Comparison of ENCODE assay signal across 9 cellular contexts in genomic region chr5:76601470-76601869, GRCh38. TPM values are rescaled to one million over a fixed set of nuclear protein-coding genes. Genes with fewer than 3 reads are reported as not detected.
A peak's percentile ranks its signal among the peaks of the same experiment; 100 is the strongest.
DNase-seq lines count a peak whose midpoint lies in the region; ATAC-seq and TF ChIP-seq lines count a peak whose summit lies in the region.
"Had no signal": no experiment of that assay in that cellular context is flagged by ENCODE, and none has a peak within 500 bp of the region (broad histone marks: within the 10 kb centered on the region; RNA-seq: fewer than 3 reads in every experiment).

No MANE protein-coding gene starts in this region.

- H3K79me2 ChIP-seq in mesendoderm (ENCODE audit: control insufficient read depth, insufficient read depth, low read length), result no peaks in the 10 kb centered on the region

- H3K4me1 ChIP-seq in mesendoderm (ENCODE audit: control insufficient read depth, low read depth, low read length), result no peaks in the 10 kb centered on the region

- peak; percentile 73 for DNase-seq in SIG-M5 treated with dmso at 0.1 percent for 504 hours (lab: John Stamatoyannopoulos, UW; ENCODE audit: unreplicated experiment)
- no peak for DNase-seq in SIG-M5 (lab: John Stamatoyannopoulos, UW)
- DNase-seq in HT1080 (ENCODE audit: low read depth), result peak; percentile 61
- peak; percentile 66 for DNase-seq in RPMI7951 (ENCODE audit: low read depth)
- peak; percentile 29 for DNase-seq in endothelial cell (ENCODE audit: low spot score)
- peak; percentile 74 for DNase-seq in mesendoderm
- DNase-seq in OCI-M2 (lab: John Stamatoyannopoulos, UW; ENCODE audit: unreplicated experiment), result no peak

- no peaks in the 10 kb centered on the region for H3K27me3 Mint-ChIP-seq in endothelial cell (ENCODE audit: unreplicated experiment)
- H3K27me3 Mint-ChIP-seq: stimulated activated naive CD8-positive, alpha-beta T cell treated with anti-CD3 and anti-CD28 coated beads, Interleukin-15, Interleukin-2, amounts not matched to agents 100 ng/mL and 50 ng/mL, for 24 hours had no signal

- H3K79me1 ChIP-seq in mesendoderm (ENCODE audit: low read length), result no peaks in the 10 kb centered on the region

- no peaks in the 10 kb centered on the region for H3K27me3 ChIP-seq in mesendoderm (ENCODE audit: insufficient read depth, low read length, poor library complexity)

- H4K8ac ChIP-seq in mesendoderm (ENCODE audit: low read depth, low read length), result no peak overlapping the region

- no peaks in the 10 kb centered on the region for H3K36me3 ChIP-seq in mesendoderm (ENCODE audit: control insufficient read depth, insufficient read depth, low read length)

- ATAC-seq in GM19397 (IDR thresholded peaks at IDR 0.05; ENCODE audit: unreplicated experiment), result no peak

- WGBS in mesendoderm (ENCODE audit: extremely low coverage, insufficient coverage, low lambda C conversion rate), result no CpG with 5 or more reads among the region's 3 CpGs

- H3K36me3 Mint-ChIP-seq in endothelial cell (ENCODE audit: low read depth, unreplicated experiment), result no peaks in the 10 kb centered on the region

- no peak overlapping the region for H3K27ac ChIP-seq in mesendoderm (ENCODE audit: low read depth, low read length)

- no peak overlapping the region for H2BK120ac ChIP-seq in mesendoderm (ENCODE audit: low read depth, low read length)

- no peak overlapping the region for H3K4me3 ChIP-seq in mesendoderm (ENCODE audit: low read length)

- no peak overlapping the region for H2AK5ac ChIP-seq in mesendoderm (ENCODE audit: low read length)

- no peak overlapping the region for H3K27ac Mint-ChIP-seq in endothelial cell (ENCODE audit: unreplicated experiment)
- H3K27ac Mint-ChIP-seq: stimulated activated naive CD8-positive, alpha-beta T cell treated with anti-CD3 and anti-CD28 coated beads, Interleukin-15, Interleukin-2, amounts not matched to agents 100 ng/mL and 50 ng/mL, for 24 hours had no signal

- H3K23ac ChIP-seq in mesendoderm (ENCODE audit: low read length), result no peak overlapping the region

- H2BK15ac ChIP-seq in mesendoderm (replicated peaks; ENCODE audit: low read depth), result no peak overlapping the region

- no peaks in the 10 kb centered on the region for H3K9me3 Mint-ChIP-seq in endothelial cell (ENCODE audit: unreplicated experiment)
- H3K9me3 Mint-ChIP-seq: stimulated activated naive CD8-positive, alpha-beta T cell treated with anti-CD3 and anti-CD28 coated beads, Interleukin-15, Interleukin-2, amounts not matched to agents 100 ng/mL and 50 ng/mL, for 24 hours had no signal

- H3K9ac ChIP-seq in mesendoderm (ENCODE audit: low read length), result no peak overlapping the region

- H3K18ac ChIP-seq in mesendoderm (ENCODE audit: low read length), result no peak overlapping the region

- TF ChIP-seq CTCF in endothelial cell (IDR thresholded peaks at IDR 0.05; ENCODE audit: unreplicated experiment), result peak; percentile 92

- H3K4ac ChIP-seq in mesendoderm (ENCODE audit: low read depth, low read length), result no peak overlapping the region

- no peak overlapping the region for H3K56ac ChIP-seq in mesendoderm (ENCODE audit: low read length)

- no peak overlapping the region for H4K5ac ChIP-seq in mesendoderm (ENCODE audit: low read length)

- peaks cover 14% of the 10 kb centered on the region for H3K4me1 Mint-ChIP-seq in endothelial cell (ENCODE audit: unreplicated experiment)

- H3K4me2 ChIP-seq in mesendoderm (ENCODE audit: low read length), result no peak overlapping the region

- no peak overlapping the region for H3K4me3 Mint-ChIP-seq in endothelial cell (ENCODE audit: unreplicated experiment)
- H3K4me3 Mint-ChIP-seq: stimulated activated naive CD8-positive, alpha-beta T cell treated with anti-CD3 and anti-CD28 coated beads, Interleukin-15, Interleukin-2, amounts not matched to agents 100 ng/mL and 50 ng/mL, for 24 hours had no signal

- H2BK5ac ChIP-seq in mesendoderm (ENCODE audit: low read length), result no peak overlapping the region

RNA-seq across cellular contexts. Expression of gene F2RL2, which starts 21.7 kb away (rescaled TPM):
- 2.8 and 4.1 TPM in 2 replicates for total RNA-seq in HT1080 (2014; rRNA removed; shearing (Covaris generic))
- 3.5 and 4.4 TPM in 2 replicates for polyA plus RNA-seq in HT1080 (2015; cell fraction: cytosol; rRNA removed)
- polyA plus RNA-seq in HT1080 (2015; cell fraction: nucleus; rRNA removed), result 3.2 and 3.8 TPM in 2 replicates
- 18.7 and 24.2 TPM in 2 replicates for total RNA-seq in RPMI7951 (2014; rRNA removed; shearing (Covaris generic))
- total RNA-seq in endothelial cell (ENCODE audit: unreplicated experiment), result 311 TPM
- 1.1 TPM for polyA plus RNA-seq in mesendoderm (2013, experiment 1 of 2)
- 1.1 TPM for polyA plus RNA-seq in mesendoderm (2013, experiment 2 of 2)

Comparison
In these comparisons a context has a peak if more than half of its experiments do, and no peak if none do; other contexts are left out.
1. DNase-seq: peak in SIG-M5 treated with dmso at 0.1 percent for 504 hours (single experiment), HT1080 (single experiment), RPMI7951 (single experiment), endothelial cell (single experiment) and mesendoderm (single experiment); none in SIG-M5 (single experiment) and OCI-M2 (single experiment).
2. RNA of gene F2RL2, which starts 21.7 kb away (total RNA-seq): 311 TPM in endothelial cell (single experiment); 18.7 to 24.2 TPM in RPMI7951 and 2.8 to 4.1 TPM in HT1080; every median in the first group is over 10 times any median in the second.